In the genomic region with DNA sequence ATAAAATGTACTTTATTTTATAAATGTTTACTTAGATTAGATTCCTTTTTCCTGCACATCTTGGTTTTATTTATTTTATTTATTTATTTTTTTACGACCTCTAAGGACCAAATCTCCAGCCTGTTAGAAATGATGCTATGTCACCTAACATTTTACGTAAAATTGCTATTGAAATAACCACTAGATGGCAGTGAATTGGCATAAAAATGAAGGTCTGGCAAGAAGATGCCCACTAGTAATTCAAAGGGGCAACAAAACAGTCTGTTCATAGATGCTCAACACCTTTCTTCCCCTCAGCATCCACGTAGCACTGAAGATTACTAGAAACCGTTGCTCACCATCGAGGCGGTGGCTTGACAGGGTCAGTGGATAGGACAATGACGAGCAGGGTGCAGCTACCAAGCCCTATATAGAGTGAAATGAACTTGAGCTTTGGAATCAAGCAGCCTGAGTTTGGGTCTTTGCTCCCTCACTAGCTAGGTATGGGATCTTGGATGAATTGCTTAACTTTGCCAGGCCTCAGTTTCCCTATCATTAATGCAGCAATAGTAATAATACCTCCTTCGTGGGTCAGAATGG, we compare ENCODE assay signal across 8 cellular contexts.
DNase-seq lines count a peak whose midpoint lies in the region; ATAC-seq and TF ChIP-seq lines count a peak whose summit lies in the region.

No MANE protein-coding gene starts in this region.

- H3K4me1 Mint-ChIP-seq in activated CD4-positive, alpha-beta memory T cell treated with anti-CD3 and anti-CD28 coated beads for 36 hours (ENCODE audit: low read depth), result no peaks in the 10 kb centered on the region

- ATAC-seq in HG03139 (IDR thresholded peaks at IDR 0.05; ENCODE audit: unreplicated experiment) (no peak), HG03025 (IDR thresholded peaks at IDR 0.05; ENCODE audit: low FRiP score, unreplicated experiment) (no peak), GM19455 (IDR thresholded peaks at IDR 0.05; ENCODE audit: unreplicated experiment) (no peak)

- in situ Hi-C loops in astrocyte of the spinal cord (cut with HindIII; ENCODE audit: low sequenced_read_pairs), result no loop called here

- H3K27ac Mint-ChIP-seq in activated CD4-positive, alpha-beta memory T cell treated with anti-CD3 and anti-CD28 coated beads for 36 hours, result no peak overlapping the region

- DNase-seq in NCI-H1694 treated with DMSO at 0.1 percent for 48 hours (lab: John Stamatoyannopoulos, UW), result peak; percentile 37
- peak; percentile 55 for DNase-seq in astrocyte of the spinal cord (ENCODE audit: low read depth, low spot score)
- peak; percentile 50 for DNase-seq in kidney tubule cell (ENCODE audit: low spot score)
- DNase-seq in activated CD4-positive, alpha-beta memory T cell treated with anti-CD3 and anti-CD28 coated beads for 36 hours, result no peak

- intact Hi-C loops in activated CD4-positive, alpha-beta memory T cell treated with anti-CD3 and anti-CD28 coated beads for 36 hours (cut with micrococcal nuclease), result no loop called here

- no peaks in the 10 kb centered on the region for H3K9me3 Mint-ChIP-seq in activated CD4-positive, alpha-beta memory T cell treated with anti-CD3 and anti-CD28 coated beads for 36 hours

- no peaks in the 10 kb centered on the region for H3K36me3 Mint-ChIP-seq in activated CD4-positive, alpha-beta memory T cell treated with anti-CD3 and anti-CD28 coated beads for 36 hours

- no peak overlapping the region for H3K4me3 Mint-ChIP-seq in activated CD4-positive, alpha-beta memory T cell treated with anti-CD3 and anti-CD28 coated beads for 36 hours

- CTCF ChIA-PET in activated CD4-positive, alpha-beta memory T cell treated with anti-CD3 and anti-CD28 coated beads for 36 hours (lab: Charles Lee), result interaction anchor here (1.4 to 1.8 kb wide), 2 partner anchors 342 to 343 kb away, joined by 4 to 6 read pairs; no protein-coding TSS in a partner anchor

- no peaks in the 10 kb centered on the region for H3K27me3 Mint-ChIP-seq in activated CD4-positive, alpha-beta memory T cell treated with anti-CD3 and anti-CD28 coated beads for 36 hours

- H3K4me3 ChIP-seq in astrocyte of the spinal cord (ENCODE audit: low read depth, low read length), result no peak overlapping the region

- POLR2A ChIA-PET in activated CD4-positive, alpha-beta memory T cell treated with anti-CD3 and anti-CD28 coated beads for 36 hours (lab: Charles Lee), result no interaction called here

- TF ChIP-seq CTCF in GM12872 (IDR thresholded peaks at IDR 0.05; ENCODE audit: insufficient read depth, low read depth, low read length) (peak; percentile 46), astrocyte of the spinal cord (IDR thresholded peaks at IDR 0.05; ENCODE audit: low read depth, low read length) (peak; percentile 41)
